Comparison of ENCODE assay signal across 11 cellular contexts in the genomic region with DNA sequence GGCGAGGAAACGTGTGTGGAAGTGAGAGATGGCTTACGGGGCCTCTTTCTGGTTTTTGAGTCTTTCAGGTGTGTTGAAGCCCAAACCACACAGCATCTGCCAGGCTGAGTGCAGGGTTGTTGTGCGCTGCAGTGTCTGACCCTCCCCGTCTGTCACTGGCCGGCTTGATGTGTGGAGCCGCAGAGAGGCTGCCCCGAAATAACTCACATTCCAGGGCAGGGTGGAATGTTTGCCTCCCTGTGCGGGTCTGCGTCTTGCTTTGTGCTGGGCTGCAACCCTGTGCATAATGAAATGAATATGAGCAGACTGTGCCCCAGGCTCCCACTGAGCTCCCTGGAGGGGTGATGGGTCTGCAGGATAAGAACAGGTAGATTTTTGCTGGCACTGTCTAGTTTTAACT. TPM values are rescaled to one million over a fixed set of nuclear protein-coding genes. Genes with fewer than 3 reads are reported as not detected.
DNase-seq lines count a peak whose midpoint lies in the region; ATAC-seq, FAIRE-seq and TF ChIP-seq lines count a peak whose summit lies in the region.
"Had no signal": no experiment of that assay in that cellular context is flagged by ENCODE, and none has a peak within 500 bp of the region (broad histone marks: within the 10 kb centered on the region; RNA-seq: fewer than 3 reads in every experiment).

No MANE protein-coding gene starts in this region.

- no peak overlapping the region for H3K4me3 ChIP-seq in HepG2 (replicated peaks in 1 of 3; ENCODE audit: insufficient read depth in 1 of 3, low read depth in 2 of 3, low read length in 3 of 3)
- no peak overlapping the region for H3K4me3 ChIP-seq in right lobe of liver
- no peak overlapping the region for H3K4me3 ChIP-seq in kidney (ENCODE audit: low read length in 2 of 2)

- TF ChIP-seq CTCF in HepG2 (CRISPR knock-in tag; IDR thresholded peaks at IDR 0.05) (no peak), right lobe of liver (IDR thresholded peaks at IDR 0.05) (no peak), kidney (IDR thresholded peaks at IDR 0.05; ENCODE audit: borderline replicate concordance, extremely low read depth, insufficient read depth) (no peak)

- TF ChIP-seq POLR2A in HepG2 (IDR thresholded peaks at IDR 0.05; ENCODE audit: insufficient read depth in 1 of 2, low read depth in 2 of 2, low read length in 2 of 2), result no peak
- no peak for TF ChIP-seq POLR2A in right lobe of liver (IDR thresholded peaks at IDR 0.05)
- no peak for TF ChIP-seq POLR2A in GM12892 (IDR thresholded peaks at IDR 0.05; ENCODE audit: low read depth, low read length)

- no peak overlapping the region for H3K9ac ChIP-seq in HepG2 (ENCODE audit: insufficient read depth, low read depth, low read length)
- no peak overlapping the region for H3K9ac ChIP-seq in kidney (ENCODE audit: low read length in 2 of 2)

- POLR2A ChIA-PET in HepG2 (lab: Yijun Ruan, JAX), result no interaction called here

- H3K4me1 ChIP-seq in HepG2 (ENCODE audit: insufficient read depth, low read length), result no peaks in the 10 kb centered on the region
- no peaks in the 10 kb centered on the region for H3K4me1 ChIP-seq in right lobe of liver
- H3K4me1 ChIP-seq in kidney (ENCODE audit: control insufficient read depth in 1 of 2, insufficient read depth in 1 of 2, low read depth in 1 of 2, low read length in 2 of 2), result no peaks in the 10 kb centered on the region

- H3K27ac ChIP-seq in HepG2 (ENCODE audit: extremely low read length, insufficient read depth, low read length) (no peak overlapping the region), right lobe of liver (no peak overlapping the region), kidney (ENCODE audit: low read depth in 2 of 2, low read length in 2 of 2) (no peak overlapping the region)

- peaks cover 3 to 57% of the 10 kb centered on the region in 2 experiments; a peak in 4 of 5 replicates for H3K27me3 ChIP-seq in HepG2 (ENCODE audit: control insufficient read depth in 1 of 2, insufficient read depth in 2 of 2, low read length in 2 of 2)
- no peaks in the 10 kb centered on the region for H3K27me3 ChIP-seq in right lobe of liver

- ATAC-seq in HepG2, result peak; percentile 78
- no peak for ATAC-seq in right lobe of liver
- no peak for ATAC-seq in HG02884 (IDR thresholded peaks at IDR 0.05; ENCODE audit: unreplicated experiment)
- ATAC-seq in GM21381 (IDR thresholded peaks at IDR 0.05; ENCODE audit: unreplicated experiment), result no peak

- no peak overlapping the region for H2AFZ ChIP-seq in HepG2 (ENCODE audit: low read length)

- H3K4me2 ChIP-seq in HepG2 (ENCODE audit: low read depth, low read length), result no peak overlapping the region

- H3K36me3 ChIP-seq in HepG2 (replicated peaks in 1 of 2; ENCODE audit: control insufficient read depth in 1 of 2, insufficient read depth in 2 of 2, low read length in 2 of 2) (no peaks in the 10 kb centered on the region), right lobe of liver (no peaks in the 10 kb centered on the region), kidney (ENCODE audit: control insufficient read depth in 1 of 2, insufficient read depth in 2 of 2, low read length in 2 of 2) (no peaks in the 10 kb centered on the region)

- CTCF ChIA-PET in HepG2 (lab: Yijun Ruan, JAX; ENCODE audit: low intra/inter-chr PET ratio, low total read pairs), result no interaction called here

- TF ChIP-seq RAD21 in HepG2 (CRISPR knock-in tag; IDR thresholded peaks at IDR 0.05), result no peak

- FAIRE-seq in HepG2 (lab: Jason Lieb, UNC) (no peak), kidney (lab: Jason Lieb, UNC) (no peak), GM12892 (lab: Jason Lieb, UNC) (no peak)

- BruUV-seq in HepG2 (replicated peaks; lab: Mats Ljungman, UMichigan), result no TSS peak

- H3K79me2 ChIP-seq in HepG2 (ENCODE audit: insufficient read depth, low read length), result no peaks in the 10 kb centered on the region

- in situ Hi-C loops in HepG2 (cut with HindIII; ENCODE audit: extremely low pct_ligation_motif_present, low pct_unique_long_range_greater_than_20kb), result no loop called here

- intact Hi-C loops in HepG2 (cut with micrococcal nuclease; ENCODE audit: unreplicated experiment) (no loop called here), right lobe of liver (cut with DNase I) (no loop called here), kidney (cut with DNase I) (no loop called here)

- TF ChIP-seq EP300 in HepG2 (IDR thresholded peaks at IDR 0.05; ENCODE audit: low read depth in 2 of 2, low read length in 2 of 2) (no peak), HepG2 (CRISPR knock-in tag; IDR thresholded peaks at IDR 0.05; ENCODE audit: borderline replicate concordance) (no peak)

- DNase-seq in HepG2 (ENCODE audit: low spot score) (peak; percentile 52), right lobe of liver (no peak), amniotic epithelial cell (ENCODE audit: low read depth) (peak; percentile 8), kidney (peak; percentile 35), GM12892 (ENCODE audit: insufficient read length) (no peak), NCI-H69 (lab: John Stamatoyannopoulos, UW) (no peak)
- DNase-seq: activated CD4-positive, CD25-positive, alpha-beta regulatory T cell; caudate nucleus; GDM1 had no signal

- no peaks in the 10 kb centered on the region for H3K9me3 ChIP-seq in HepG2 (ENCODE audit: low read length)
- no peaks in the 10 kb centered on the region for H3K9me3 ChIP-seq in right lobe of liver
- H3K9me3 ChIP-seq in kidney (ENCODE audit: control insufficient read depth in 1 of 2, low read length in 2 of 2), result no peaks in the 10 kb centered on the region

- WGBS in HepG2 (ENCODE audit: low lambda C conversion rate), result 0% methylated on average over 5 of the region's 10 CpGs
- WGBS in right lobe of liver (ENCODE audit: insufficient coverage, low coverage, low lambda C conversion rate, missing lambda C conversion rate), result 12% methylated on average over 6 of the region's 10 CpGs

- H4K20me1 ChIP-seq in HepG2 (ENCODE audit: insufficient read depth, low read length), result no peaks in the 10 kb centered on the region

TF ChIP-seq in HepG2, 621 proteins besides CTCF, POLR2A, EP300 and RAD21:
- no peak for TF ChIP-seq RFXANK (CRISPR knock-in tag; IDR thresholded peaks at IDR 0.05)
- TF ChIP-seq ZMYM4 (CRISPR knock-in tag; IDR thresholded peaks at IDR 0.05), result no peak
- no peak for TF ChIP-seq SRF (IDR thresholded peaks at IDR 0.05; ENCODE audit: low read depth, low read length)
- no peak for TF ChIP-seq HMG20A (CRISPR knock-in tag; IDR thresholded peaks at IDR 0.05; ENCODE audit: borderline replicate concordance)
- no peak for TF ChIP-seq ZBTB42 (CRISPR knock-in tag; IDR thresholded peaks at IDR 0.05)
- TF ChIP-seq TEAD3 (CRISPR knock-in tag; optimal IDR thresholded peaks at IDR 0.05; ENCODE audit: borderline replicate concordance), result peak; percentile 79
- TF ChIP-seq, protein P1, sequence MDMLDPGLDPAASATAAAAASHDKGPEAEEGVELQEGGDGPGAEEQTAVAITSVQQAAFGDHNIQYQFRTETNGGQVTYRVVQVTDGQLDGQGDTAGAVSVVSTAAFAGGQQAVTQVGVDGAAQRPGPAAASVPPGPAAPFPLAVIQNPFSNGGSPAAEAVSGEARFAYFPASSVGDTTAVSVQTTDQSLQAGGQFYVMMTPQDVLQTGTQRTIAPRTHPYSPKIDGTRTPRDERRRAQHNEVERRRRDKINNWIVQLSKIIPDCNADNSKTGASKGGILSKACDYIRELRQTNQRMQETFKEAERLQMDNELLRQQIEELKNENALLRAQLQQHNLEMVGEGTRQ (IDR thresholded peaks at IDR 0.05; ENCODE audit: low read depth, low read length), result no peak
- TF ChIP-seq, protein P1 (CRISPR knock-in tag; IDR thresholded peaks at IDR 0.05; ENCODE audit: borderline replicate concordance), result no peak

RNA-seq across cellular contexts. Expression of a gene that starts 9.9 kb away (rescaled TPM):
- total RNA-seq in HepG2 (2016; rRNA removed; fragmentation: Illumina TruSeq; extraction: Trizol) (0.09 TPM in 1 of 2 replicates, not detected in the other), right lobe of liver (under 1 TPM in 2 of 6 experiments, not detected in 4; 0.13 to 0.18 TPM), kidney (0.13 TPM)
- total RNA-seq in HepG2 (2016; cell fraction: cytosol; rRNA removed; fragmentation: Illumina TruSeq; extraction: Trizol; ENCODE audit: low read depth), result not detected in 2 replicates
- not detected in 2 replicates for total RNA-seq in HepG2 (2016; cell fraction: insoluble cytoplasmic fraction; rRNA removed; fragmentation: Illumina TruSeq; extraction: Trizol)
- total RNA-seq in HepG2 (2016; cell fraction: membrane; rRNA removed; fragmentation: Illumina TruSeq; extraction: Trizol), result not detected in 2 replicates
- total RNA-seq in HepG2 (2016; cell fraction: nucleus; rRNA removed; fragmentation: Illumina TruSeq; extraction: Trizol), result not detected in 2 replicates
- polyA plus RNA-seq in HepG2 (2011; rRNA removed) (0.04 TPM in 1 of 2 replicates, not detected in the other), kidney (ENCODE audit: insufficient read depth, low read depth, low replicate concordance) (0.37 TPM)
- polyA plus RNA-seq in HepG2 (2011; cell fraction: cytosol; rRNA removed), result 0.04 TPM in 1 of 2 replicates, not detected in the other
- 0.16 TPM in 1 of 2 replicates, not detected in the other for polyA plus RNA-seq in HepG2 (2011; cell fraction: nucleus; rRNA removed)
- polyA plus RNA-seq in HepG2 (2012), result 0.05 TPM in 1 of 2 replicates, not detected in the other
- not detected in 2 replicates for polyA plus RNA-seq in HepG2 (2016; cell fraction: cytosol; fragmentation: Illumina TruSeq; extraction: Trizol; ENCODE audit: low read depth)
- polyA plus RNA-seq in HepG2 (2016; cell fraction: insoluble cytoplasmic fraction; fragmentation: Illumina TruSeq; extraction: Trizol; ENCODE audit: low read depth), result not detected in 2 replicates
- not detected in 2 replicates for polyA plus RNA-seq in HepG2 (2016; cell fraction: membrane; fragmentation: Illumina TruSeq; extraction: Trizol; ENCODE audit: low read depth)
- not detected in 2 replicates for polyA plus RNA-seq in HepG2 (2016; cell fraction: nucleus; fragmentation: Illumina TruSeq; extraction: Trizol; ENCODE audit: insufficient read depth, low read depth)
- polyA minus RNA-seq in HepG2 (2011; rRNA and poly(A)+ RNA removed; ENCODE audit: low replicate concordance), result not detected in 2 replicates
- not detected in 2 replicates for polyA minus RNA-seq in HepG2 (2011; cell fraction: cytosol; rRNA and poly(A)+ RNA removed)
- polyA minus RNA-seq in HepG2 (2011; cell fraction: nucleus; rRNA and poly(A)+ RNA removed), result 0.13 TPM in 1 of 2 replicates, not detected in the other
- polyA plus RNA-seq in GM12892 (2012; ENCODE audit: missing spikeins), result not detected

Comparison
In these comparisons a context has a peak if more than half of its experiments do, and no peak if none do; other contexts are left out.
1. DNase-seq: peak in HepG2 (single experiment), amniotic epithelial cell (single experiment) and kidney (single experiment); none in right lobe of liver (0 of 3), GM12892 (single experiment) and NCI-H69 (single experiment).